ENCODE assay signal across 14 cellular contexts in the genomic region with DNA sequence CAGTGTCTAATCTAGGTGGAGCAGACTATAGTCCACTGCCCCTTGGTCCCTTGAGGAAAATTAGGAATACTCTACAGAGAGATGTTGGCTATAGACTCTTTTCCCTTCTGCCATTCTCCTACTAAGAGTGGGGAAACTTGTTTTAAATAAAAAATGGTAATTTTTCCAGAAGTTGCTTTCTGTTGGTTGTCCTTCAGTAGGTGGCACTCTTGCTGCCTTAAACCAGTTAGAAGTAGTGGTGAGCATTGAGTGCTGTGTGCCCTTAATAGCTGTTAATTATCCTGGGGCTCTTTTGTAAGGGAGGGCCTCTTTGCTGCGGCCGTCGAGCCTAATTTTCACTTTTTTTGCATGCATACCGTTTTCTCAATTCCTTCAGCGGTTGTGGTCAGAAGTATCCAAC. TPM values are rescaled to one million over a fixed set of nuclear protein-coding genes. Genes with fewer than 3 reads are reported as not detected.
DNase-seq lines count a peak whose midpoint lies in the region; TF ChIP-seq lines count a peak whose summit lies in the region.
"Had no signal": no experiment of that assay in that cellular context is flagged by ENCODE, and none has a peak within 500 bp of the region (broad histone marks: within the 10 kb centered on the region; RNA-seq: fewer than 3 reads in every experiment).

No MANE protein-coding gene starts in this region.

- 86% methylated on average over 5 of the region's 5 CpGs for WGBS in smooth muscle cell (ENCODE audit: low lambda C conversion rate)

- DNase-seq in T-helper 2 cell treated with Interferon-gamma antibody and Interleukin-4, amounts not matched to agents 5 μg/mL and 100 μg/mL, for 36 hours (ENCODE audit: low spot score), result no peak
- DNase-seq in T-helper 2 cell (no peak), brain microvascular endothelial cell (no peak), osteocyte (ENCODE audit: extremely low spot score, unreplicated experiment) (no peak), substantia nigra (lab: John Stamatoyannopoulos, UW) (no peak), middle frontal gyrus (ENCODE audit: extremely low spot score, low spot score) (no peak), smooth muscle cell (lab: John Stamatoyannopoulos, UW; ENCODE audit: unreplicated experiment) (no peak)
- DNase-seq: activated CD4-positive, alpha-beta T cell treated with anti-CD3 and anti-CD28 coated beads for 4 hours; activated naive CD4-positive, alpha-beta T cell treated with anti-CD3 and anti-CD28 coated beads, Interleukin-2, amount 50 U/mL, for 16 hours; naive B cell; NCI-H774; spleen; upper lobe of left lung had no signal

- H3K9me3 Mint-ChIP-seq in T-helper 2 cell treated with Interferon-gamma antibody and Interleukin-4, amounts not matched to agents 5 μg/mL and 100 μg/mL, for 36 hours, result no peaks in the 10 kb centered on the region
- no peaks in the 10 kb centered on the region for H3K9me3 Mint-ChIP-seq in osteocyte (ENCODE audit: unreplicated experiment)
- H3K9me3 Mint-ChIP-seq: naive B cell had no signal

- H3K36me3 ChIP-seq in OCI-LY1 (ENCODE audit: insufficient read depth, low read length) (peaks cover 42% of the 10 kb centered on the region; the same call in 1 of the 2 replicates), brain microvascular endothelial cell (replicated peaks) (peaks cover 14% of the 10 kb centered on the region), smooth muscle cell (ENCODE audit: low read depth) (no peaks in the 10 kb centered on the region)

- H3K36me3 Mint-ChIP-seq in T-helper 2 cell treated with Interferon-gamma antibody and Interleukin-4, amounts not matched to agents 5 μg/mL and 100 μg/mL, for 36 hours (ENCODE audit: low read depth), result peaks cover 37% of the 10 kb centered on the region
- H3K36me3 Mint-ChIP-seq in osteocyte (ENCODE audit: unreplicated experiment), result peaks cover 8% of the 10 kb centered on the region

- H3K79me2 ChIP-seq in OCI-LY1 (ENCODE audit: insufficient read depth, low read length), result no peaks in the 10 kb centered on the region
- H3K79me2 ChIP-seq in smooth muscle cell (ENCODE audit: low read depth), result peaks cover 15% of the 10 kb centered on the region

- peaks cover 27% of the 10 kb centered on the region for H3K4me1 Mint-ChIP-seq in T-helper 2 cell treated with Interferon-gamma antibody and Interleukin-4, amounts not matched to agents 5 μg/mL and 100 μg/mL, for 36 hours (ENCODE audit: low read depth)
- H3K4me1 Mint-ChIP-seq in osteocyte (ENCODE audit: unreplicated experiment), result peaks cover 23% of the 10 kb centered on the region

- H3K4me3 Mint-ChIP-seq in T-helper 2 cell treated with Interferon-gamma antibody and Interleukin-4, amounts not matched to agents 5 μg/mL and 100 μg/mL, for 36 hours, result peak overlapping the region; percentile 24
- H3K4me3 Mint-ChIP-seq in osteocyte (ENCODE audit: unreplicated experiment), result peak overlapping the region; percentile 18

- no peaks in the 10 kb centered on the region for H3K9me2 ChIP-seq in OCI-LY1 (ENCODE audit: low read depth, low read length)

- H3K27me3 ChIP-seq in OCI-LY1 (ENCODE audit: insufficient read depth, low read length) (no peaks in the 10 kb centered on the region), brain microvascular endothelial cell (replicated peaks) (no peaks in the 10 kb centered on the region), smooth muscle cell (ENCODE audit: low read depth) (no peaks in the 10 kb centered on the region)
- H3K27me3 ChIP-seq: spleen, upper lobe of left lung had no signal

- in situ Hi-C loops in brain microvascular endothelial cell (cut with HindIII; ENCODE audit: low pct_ligation_motif_present, low sequenced_read_pairs), result no loop called here

- H3K27ac ChIP-seq in OCI-LY1 (ENCODE audit: low read depth, low read length, poor library complexity, severe bottlenecking) (no peak overlapping the region), brain microvascular endothelial cell (no peak overlapping the region), substantia nigra (ENCODE audit: low read depth, low read length, poor library complexity, severe bottlenecking) (no peak overlapping the region), smooth muscle cell (ENCODE audit: low read depth) (no peak overlapping the region)
- H3K27ac ChIP-seq: spleen, upper lobe of left lung had no signal

- H2AFZ ChIP-seq in OCI-LY1 (ENCODE audit: low read length) (no peak overlapping the region), smooth muscle cell (ENCODE audit: low read depth) (no peak overlapping the region)

- peak overlapping the region; percentile 7; the same call in 1 of the 2 replicates for H3K4me2 ChIP-seq in OCI-LY1 (ENCODE audit: low read length)
- H3K4me2 ChIP-seq in smooth muscle cell, result no peak overlapping the region

- no peak overlapping the region for H3K4me3 ChIP-seq in OCI-LY1 (ENCODE audit: low read depth, low read length, poor library complexity, severe bottlenecking)
- H3K4me3 ChIP-seq in brain microvascular endothelial cell (ENCODE audit: low read depth, low read length), result no peak overlapping the region
- no peak overlapping the region for H3K4me3 ChIP-seq in smooth muscle cell
- H3K4me3 ChIP-seq: spleen, upper lobe of left lung had no signal

- H3K4me1 ChIP-seq in OCI-LY1 (ENCODE audit: insufficient read depth, low read length, severe bottlenecking), result peaks cover 27% of the 10 kb centered on the region
- no peaks in the 10 kb centered on the region for H3K4me1 ChIP-seq in smooth muscle cell (ENCODE audit: low read depth)

- H3K27me3 Mint-ChIP-seq in T-helper 2 cell treated with Interferon-gamma antibody and Interleukin-4, amounts not matched to agents 5 μg/mL and 100 μg/mL, for 36 hours (ENCODE audit: low read depth), result no peaks in the 10 kb centered on the region
- no peaks in the 10 kb centered on the region for H3K27me3 Mint-ChIP-seq in osteocyte (ENCODE audit: unreplicated experiment)
- H3K27me3 Mint-ChIP-seq: naive B cell had no signal

- TF ChIP-seq CTCF in OCI-LY1 (IDR thresholded peaks at IDR 0.05; ENCODE audit: low read length), result peak; percentile 39; the same call in 1 of the 2 replicates
- TF ChIP-seq CTCF in brain microvascular endothelial cell (IDR thresholded peaks at IDR 0.05; ENCODE audit: low read depth, low read length, missing control alignments), result peak; percentile 18
- no peak for TF ChIP-seq CTCF in osteocyte (IDR thresholded peaks at IDR 0.05)
- TF ChIP-seq CTCF in smooth muscle cell (IDR thresholded peaks at IDR 0.05; ENCODE audit: borderline replicate concordance, insufficient read depth, poor library complexity, severe bottlenecking), result no peak

- H3F3A ChIP-seq in OCI-LY1 (ENCODE audit: insufficient read depth, low read length) (no peaks in the 10 kb centered on the region), smooth muscle cell (ENCODE audit: low read depth) (no peaks in the 10 kb centered on the region)

- H3K27ac Mint-ChIP-seq in T-helper 2 cell treated with Interferon-gamma antibody and Interleukin-4, amounts not matched to agents 5 μg/mL and 100 μg/mL, for 36 hours, result no peak overlapping the region
- H3K27ac Mint-ChIP-seq in osteocyte (ENCODE audit: unreplicated experiment), result no peak overlapping the region

- H3K9me3 ChIP-seq in OCI-LY1 (ENCODE audit: low read length), result no peaks in the 10 kb centered on the region
- no peaks in the 10 kb centered on the region for H3K9me3 ChIP-seq in smooth muscle cell (replicated peaks; ENCODE audit: low read depth)
- H3K9me3 ChIP-seq: spleen, upper lobe of left lung had no signal

- H4K20me1 ChIP-seq in OCI-LY1 (ENCODE audit: insufficient read depth, low read length), result no peaks in the 10 kb centered on the region
- no peaks in the 10 kb centered on the region for H4K20me1 ChIP-seq in smooth muscle cell (ENCODE audit: low read depth)

- H3K9ac ChIP-seq in OCI-LY1 (ENCODE audit: low read length) (no peak overlapping the region), smooth muscle cell (ENCODE audit: low read depth) (no peak overlapping the region)

RNA-seq across cellular contexts. Expression of a gene that starts 2.8 kb away (rescaled TPM):
- total RNA-seq in osteocyte (44.5 and 45.4 TPM in 2 replicates), smooth muscle cell (20.0 and 21.1 TPM in 2 replicates)
- 16.2 and 19.3 TPM in 2 replicates for polyA plus RNA-seq in smooth muscle cell

Comparison
In these comparisons a context has a peak if more than half of its experiments do, and no peak if none do; other contexts are left out.
1. CTCF ChIP-seq: peak in OCI-LY1 (single experiment) and brain microvascular endothelial cell (single experiment); none in osteocyte (single experiment) and smooth muscle cell (single experiment).